Comparison of ENCODE assay signal across 11 cellular contexts in the genomic region with DNA sequence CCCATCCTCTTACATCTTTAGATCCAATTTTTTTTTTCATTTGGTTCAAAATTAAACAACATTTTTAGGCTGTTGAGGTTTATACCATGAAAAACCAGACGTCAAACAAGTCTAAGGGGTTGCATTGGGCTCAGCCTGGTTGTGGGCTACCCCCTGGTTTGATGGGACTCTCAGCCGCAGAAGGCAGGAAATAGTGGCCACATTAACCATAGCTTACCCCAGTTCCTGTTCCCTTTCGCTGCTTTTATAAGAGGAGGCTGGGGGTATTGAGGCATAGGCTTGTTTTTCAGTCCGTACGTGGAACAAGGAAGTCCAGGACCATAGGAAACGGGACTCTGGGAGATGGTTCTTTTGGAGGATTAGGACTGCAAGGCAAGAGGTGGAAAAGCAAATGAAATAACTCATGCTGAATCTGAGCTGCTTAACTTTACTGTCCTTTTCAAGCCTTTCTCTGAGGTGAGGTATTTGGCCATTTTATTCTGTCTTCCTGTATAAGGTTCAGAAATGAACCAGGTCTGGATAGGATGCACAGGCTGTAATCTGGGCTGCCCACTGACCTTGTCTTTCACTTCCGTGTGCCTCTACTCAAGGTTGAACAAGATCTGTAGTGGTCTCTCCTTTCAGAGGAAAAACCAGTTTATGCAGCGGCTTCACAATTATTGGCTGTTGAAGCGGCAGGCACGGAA. TPM values are rescaled to one million over a fixed set of nuclear protein-coding genes. Genes with fewer than 3 reads are reported as not detected.
DNase-seq lines count a peak whose midpoint lies in the region; ATAC-seq and TF ChIP-seq lines count a peak whose summit lies in the region.
"Had no signal": no experiment of that assay in that cellular context is flagged by ENCODE, and none has a peak within 500 bp of the region (broad histone marks: within the 10 kb centered on the region; RNA-seq: fewer than 3 reads in every experiment).

No MANE protein-coding gene starts in this region.

- peaks cover 74% of the 10 kb centered on the region for H3K36me3 Mint-ChIP-seq in CD8-positive, alpha-beta T cell
- peaks cover 86% of the 10 kb centered on the region for H3K36me3 Mint-ChIP-seq in activated CD8-positive, alpha-beta T cell treated with anti-CD3 and anti-CD28 coated beads, Interleukin-2, amount 10 ng/mL, durations not matched to agents 7 days and 5 days (ENCODE audit: low read depth)
- H3K36me3 Mint-ChIP-seq in naive B cell: peaks cover 44 to 59% of the 10 kb centered on the region in 2 donors

- H3K27ac Mint-ChIP-seq in CD8-positive, alpha-beta T cell: peak overlapping the region; percentile 63
- H3K27ac Mint-ChIP-seq in activated CD8-positive, alpha-beta T cell treated with anti-CD3 and anti-CD28 coated beads, Interleukin-2, amount 10 ng/mL, durations not matched to agents 7 days and 5 days: peak overlapping the region; percentile 79
- H3K27ac Mint-ChIP-seq in naive B cell: peak overlapping the region in 3 of 6 donors; percentile 19 to 58 (median 52)

- no peaks in the 10 kb centered on the region for H3K9me3 Mint-ChIP-seq in CD8-positive, alpha-beta T cell
- no peaks in the 10 kb centered on the region for H3K9me3 Mint-ChIP-seq in activated CD8-positive, alpha-beta T cell treated with anti-CD3 and anti-CD28 coated beads, Interleukin-2, amount 10 ng/mL, durations not matched to agents 7 days and 5 days (ENCODE audit: insufficient read depth)
- no peaks in the 10 kb centered on the region for H3K9me3 Mint-ChIP-seq in naive B cell

- peak; percentile 27 to 80 (median 55) for DNase-seq in CD8-positive, alpha-beta T cell
- peak; percentile 86 for DNase-seq in activated CD8-positive, alpha-beta T cell treated with anti-CD3 and anti-CD28 coated beads, Interleukin-2, amount 10 ng/mL, durations not matched to agents 7 days and 5 days
- DNase-seq in naive B cell (peak; percentile 29), Karpas-422 (no peak)
- DNase-seq: Calu3, substantia nigra had no signal

- CTCF ChIA-PET in CD8-positive, alpha-beta T cell (lab: Charles Lee): interaction anchor here (1.3 to 3.9 kb wide), 3 partner anchors 13 to 109 kb away, joined by 4 to 14 read pairs (median 4); no protein-coding TSS in a partner anchor
- CTCF ChIA-PET in activated CD8-positive, alpha-beta T cell treated with anti-CD3 and anti-CD28 coated beads, Interleukin-2, amount 10 ng/mL, durations not matched to agents 7 days and 5 days (lab: Charles Lee): interaction anchor here (0.6 to 2.1 kb wide), 13 partner anchors 9 to 176 kb away, joined by 3 to 7 read pairs (median 3); partner anchors contain the start of gene MAPK14

- H3K4me3 Mint-ChIP-seq in CD8-positive, alpha-beta T cell: peak overlapping the region; percentile 74
- peak overlapping the region; percentile 59 for H3K4me3 Mint-ChIP-seq in activated CD8-positive, alpha-beta T cell treated with anti-CD3 and anti-CD28 coated beads, Interleukin-2, amount 10 ng/mL, durations not matched to agents 7 days and 5 days
- H3K4me3 Mint-ChIP-seq in naive B cell: peak overlapping the region; percentile 29 to 83 (median 47)

- H3K4me1 Mint-ChIP-seq in CD8-positive, alpha-beta T cell (ENCODE audit: low read depth): peaks cover 72% of the 10 kb centered on the region
- H3K4me1 Mint-ChIP-seq in activated CD8-positive, alpha-beta T cell treated with anti-CD3 and anti-CD28 coated beads, Interleukin-2, amount 10 ng/mL, durations not matched to agents 7 days and 5 days (ENCODE audit: low read depth): peaks cover 62% of the 10 kb centered on the region
- H3K4me1 Mint-ChIP-seq in naive B cell: peaks cover 46 to 53% (median 51%) of the 10 kb centered on the region in 3 donors

- peak; percentile 97 for ATAC-seq in CD8-positive, alpha-beta T cell
- ATAC-seq in activated CD8-positive, alpha-beta T cell treated with anti-CD3 and anti-CD28 coated beads, Interleukin-2, amount 10 ng/mL, durations not matched to agents 7 days and 5 days: peak; percentile 91
- ATAC-seq in naive B cell (ENCODE audit: low read depth in 2 of 2) (peak; percentile 92 to 95), GM21619 (IDR thresholded peaks at IDR 0.05; ENCODE audit: unreplicated experiment) (no peak), HG03354 (IDR thresholded peaks at IDR 0.05; ENCODE audit: poor library complexity, severe bottlenecking, unreplicated experiment) (no peak), GM18498 (IDR thresholded peaks at IDR 0.05; ENCODE audit: unreplicated experiment) (no peak)
- ATAC-seq: left lobe of liver had no signal

- peaks cover 55% of the 10 kb centered on the region for H3K4me1 ChIP-seq in CD8-positive, alpha-beta T cell (ENCODE audit: insufficient read depth, low read length)
- H3K4me1 ChIP-seq in Loucy (ENCODE audit: insufficient read depth, low read length, poor library complexity, severe bottlenecking) (peaks cover 57% of the 10 kb centered on the region), Karpas-422 (ENCODE audit: low read length) (peaks cover 8% of the 10 kb centered on the region)

- H4K20me1 ChIP-seq in Loucy (ENCODE audit: insufficient read depth, low read length, poor library complexity, severe bottlenecking) (peaks cover 34% of the 10 kb centered on the region), Karpas-422 (ENCODE audit: insufficient read depth, low read depth, low read length) (no peaks in the 10 kb centered on the region)

- H3K4me2 ChIP-seq in Loucy (ENCODE audit: low read depth, low read length, poor library complexity, severe bottlenecking) (peak overlapping the region; percentile 94), Karpas-422 (ENCODE audit: low read depth, low read length, poor library complexity, severe bottlenecking) (no peak overlapping the region)

- no peaks in the 10 kb centered on the region for H3K27me3 Mint-ChIP-seq in CD8-positive, alpha-beta T cell (ENCODE audit: low read depth)
- peaks cover 6% of the 10 kb centered on the region for H3K27me3 Mint-ChIP-seq in activated CD8-positive, alpha-beta T cell treated with anti-CD3 and anti-CD28 coated beads, Interleukin-2, amount 10 ng/mL, durations not matched to agents 7 days and 5 days (ENCODE audit: low read depth)
- H3K27me3 Mint-ChIP-seq in naive B cell: no peaks in the 10 kb centered on the region

- no peak overlapping the region for H3K4me3 ChIP-seq in CD8-positive, alpha-beta T cell (ENCODE audit: low read depth, low read length)
- H3K4me3 ChIP-seq in Loucy (ENCODE audit: low read length, poor library complexity, severe bottlenecking) (peak overlapping the region; percentile 70), Karpas-422 (ENCODE audit: low read length) (no peak overlapping the region)

- H3K9me3 ChIP-seq in CD8-positive, alpha-beta T cell (ENCODE audit: low read length): no peaks in the 10 kb centered on the region
- H3K9me3 ChIP-seq in Loucy (ENCODE audit: insufficient read depth, low read depth, low read length): no peaks in the 10 kb centered on the region
- H3K9me3 ChIP-seq in Karpas-422 (ENCODE audit: low read length): no peaks in the 10 kb centered on the region

- no peaks in the 10 kb centered on the region for H3K27me3 ChIP-seq in CD8-positive, alpha-beta T cell (ENCODE audit: insufficient read depth, low read length)
- H3K27me3 ChIP-seq in Loucy (ENCODE audit: insufficient read depth, low read length, poor library complexity, severe bottlenecking) (no peaks in the 10 kb centered on the region), Karpas-422 (ENCODE audit: low read length) (no peaks in the 10 kb centered on the region)

- POLR2A ChIA-PET in CD8-positive, alpha-beta T cell (lab: Charles Lee): interaction anchor here (0.8 to 3.1 kb wide), 6 partner anchors 11 to 176 kb away, joined by 3 to 16 read pairs (median 4); partner anchors contain the start of gene MAPK14
- POLR2A ChIA-PET in activated CD8-positive, alpha-beta T cell treated with anti-CD3 and anti-CD28 coated beads, Interleukin-2, amount 10 ng/mL, durations not matched to agents 7 days and 5 days (lab: Charles Lee): interaction anchor here (0.9 to 1.6 kb wide), 2 partner anchors 65 to 177 kb away, joined by 3 read pairs; partner anchors contain the start of gene MAPK14

- intact Hi-C loops in CD8-positive, alpha-beta T cell (cut with DNase I, micrococcal nuclease): loop anchor here in 1 of 2 experiments (10.0 kb wide), 1 partner anchor 151 kb away; no protein-coding TSS in a partner anchor

- H3K79me2 ChIP-seq in Loucy (ENCODE audit: insufficient read depth, low read length): peaks cover 73% of the 10 kb centered on the region
- H3K79me2 ChIP-seq in Karpas-422 (ENCODE audit: low read length): no peaks in the 10 kb centered on the region

- TF ChIP-seq CTCF in CD8-positive, alpha-beta T cell (IDR thresholded peaks at IDR 0.05): no peak
- no peak for TF ChIP-seq CTCF in Loucy (conservative IDR thresholded peaks at IDR 0.05; ENCODE audit: low read length)

- peaks cover 5% of the 10 kb centered on the region; the same call in 1 of the 2 replicates for H3F3A ChIP-seq in Loucy (ENCODE audit: low read depth)

- H2AFZ ChIP-seq in Loucy (ENCODE audit: low read length): no peak overlapping the region
- no peak overlapping the region for H2AFZ ChIP-seq in Karpas-422 (ENCODE audit: low read length)

- peaks cover 21% of the 10 kb centered on the region for H3K36me3 ChIP-seq in CD8-positive, alpha-beta T cell (ENCODE audit: insufficient read depth, low read length)
- peaks cover 43% of the 10 kb centered on the region; the same call in 1 of the 2 replicates for H3K36me3 ChIP-seq in Loucy (ENCODE audit: insufficient read depth, low read length)
- 0 out of 2 replicates have a peak, but pooled peaks cover 3% of the 10 kb centered on the region for H3K36me3 ChIP-seq in Karpas-422 (ENCODE audit: insufficient read depth, low read length)

- H3K27ac ChIP-seq in CD8-positive, alpha-beta T cell (ENCODE audit: low read depth, low read length): no peak overlapping the region
- no peak overlapping the region for H3K27ac ChIP-seq in Karpas-422 (ENCODE audit: low read length)

- H3K9ac ChIP-seq in Loucy (ENCODE audit: low read depth, low read length, poor library complexity, severe bottlenecking) (peak overlapping the region; percentile 9), Karpas-422 (ENCODE audit: low read length) (no peak overlapping the region)

- H3K9me2 ChIP-seq in Loucy (replicated peaks; ENCODE audit: low read depth, low read length): no peaks in the 10 kb centered on the region
- H3K9me2 ChIP-seq in Karpas-422 (replicated peaks; ENCODE audit: insufficient read depth, low read length): no peaks in the 10 kb centered on the region

RNA-seq across cellular contexts. Expression of gene BRPF3, which starts 7.7 kb away (rescaled TPM):
- total RNA-seq in CD8-positive, alpha-beta T cell: 10 to 100 TPM; 36.9 to 41.0 TPM
- total RNA-seq in activated CD8-positive, alpha-beta T cell treated with anti-CD3 and anti-CD28 coated beads, Interleukin-2, amount 10 ng/mL, durations not matched to agents 7 days and 5 days: 10 to 100 TPM; 17.5 to 19.4 TPM
- polyA plus RNA-seq in naive B cell (ENCODE audit: low read depth in 6 of 6): 10 to 100 TPM in 1 of 6 donors, 1 to 10 TPM in 5; 4.8 to 13.4 (median 5.8) TPM
- total RNA-seq in Karpas-422 (2014; rRNA removed; shearing (Covaris generic); ENCODE audit: low replicate concordance): 10.3 and 16.2 TPM in 2 replicates

Comparison
In these comparisons a context has a peak if more than half of its experiments do, and no peak if none do; other contexts are left out.
1. ATAC-seq: peak in CD8-positive, alpha-beta T cell (single experiment), activated CD8-positive, alpha-beta T cell treated with anti-CD3 and anti-CD28 coated beads, Interleukin-2, amount 10 ng/mL, durations not matched to agents 7 days and 5 days (single experiment) and naive B cell (2 of 2); none in GM21619 (single experiment), HG03354 (single experiment) and GM18498 (single experiment).
2. Peak in every context shown above with its lines, with median percentiles within 50 percentile points of each other: H3K4me3 Mint-ChIP-seq.